ENCODE assay signal across 13 cellular contexts in genomic region chr3:38017445-38018295, GRCh38.
"Had no signal": no experiment of that assay in that cellular context is flagged by ENCODE, and none has a peak within 500 bp of the region (broad histone marks: within the 10 kb centered on the region; RNA-seq: fewer than 3 reads in every experiment).

No MANE protein-coding gene starts in this region.

- H3K9me3 Mint-ChIP-seq: activated T-cell treated with anti-CD3 and anti-CD28 coated beads, Interleukin-2, amount 50 U/mL, for 72 hours had no signal

- H3K9me3 ChIP-seq: thyroid gland, uterus had no signal

- H3K4me1 ChIP-seq: thyroid gland, uterus had no signal

- H3K27me3 Mint-ChIP-seq: activated CD8-positive, alpha-beta memory T cell treated with anti-CD3 and anti-CD28 coated beads, Interleukin-2, amount 10 ng/mL, durations not matched to agents 7 days and 5 days had no signal

- H3K4me3 Mint-ChIP-seq: activated CD8-positive, alpha-beta memory T cell treated with anti-CD3 and anti-CD28 coated beads, Interleukin-2, amount 10 ng/mL, durations not matched to agents 7 days and 5 days; activated T-cell treated with anti-CD3 and anti-CD28 coated beads, Interleukin-2, amount 50 U/mL, for 72 hours; mesothelial cell of epicardium had no signal

- H3K4me3 ChIP-seq: gastroesophageal sphincter, lower lobe of right lung, thyroid gland, uterus had no signal

- H3K4me1 Mint-ChIP-seq: activated CD8-positive, alpha-beta memory T cell treated with anti-CD3 and anti-CD28 coated beads, Interleukin-2, amount 10 ng/mL, durations not matched to agents 7 days and 5 days had no signal

- DNase-seq: activated CD4-positive, alpha-beta T cell treated with anti-CD3 and anti-CD28 coated beads, Interleukin-2, amount 50 U/mL, for 4 hours; activated CD4-positive, CD25-positive, alpha-beta regulatory T cell treated with anti-CD3 and anti-CD28 coated beads, Interleukin-2, amount 50 U/mL, for 72 hours; activated CD8-positive, alpha-beta memory T cell treated with anti-CD3 and anti-CD28 coated beads, Interleukin-2, amount 10 ng/mL, durations not matched to agents 7 days and 5 days; activated gamma-delta T cell treated with Interleukin-2 at 50 U/mL for 16 hours; activated T-cell treated with anti-CD3 and anti-CD28 coated beads, Interleukin-2, amount 50 U/mL, for 72 hours; lower lobe of right lung; nucleus accumbens; stimulated activated CD4-positive, alpha-beta T cell treated with anti-CD3 and anti-CD28 coated beads, Interleukin-4, amount 100 ng/mL, for 1 hour; T-helper 9 cell; thyroid gland; uterus had no signal

- H3K36me3 ChIP-seq: uterus had no signal

- ATAC-seq: activated CD8-positive, alpha-beta memory T cell treated with anti-CD3 and anti-CD28 coated beads, Interleukin-2, amount 10 ng/mL, durations not matched to agents 7 days and 5 days; gastroesophageal sphincter had no signal

- H3K27ac Mint-ChIP-seq: activated CD8-positive, alpha-beta memory T cell treated with anti-CD3 and anti-CD28 coated beads, Interleukin-2, amount 10 ng/mL, durations not matched to agents 7 days and 5 days; activated T-cell treated with anti-CD3 and anti-CD28 coated beads, Interleukin-2, amount 50 U/mL, for 72 hours had no signal

- H3K27ac ChIP-seq: gastroesophageal sphincter, lower lobe of right lung, thyroid gland, uterus had no signal

- H3K27me3 ChIP-seq: gastroesophageal sphincter, thyroid gland, uterus had no signal
